Comparison of ENCODE assay signal across 9 cellular contexts in genomic region chr14:53932966-53933365, GRCh38. TPM values are rescaled to one million over a fixed set of nuclear protein-coding genes. Genes with fewer than 3 reads are reported as not detected.
"Had no signal": no experiment of that assay in that cellular context is flagged by ENCODE, and none has a peak within 500 bp of the region (broad histone marks: within the 10 kb centered on the region; RNA-seq: fewer than 3 reads in every experiment).

No MANE protein-coding gene starts in this region.

- H3K9me3 Mint-ChIP-seq: H9, HFFc6 had no signal

- FAIRE-seq: H1, H54, HepG2 had no signal

- ATAC-seq: GM23338, HepG2 had no signal

- H3K27ac Mint-ChIP-seq: GM23338, H9, HFFc6, IgD-negative memory B cell had no signal

- H3K4me2 ChIP-seq: GM23338 had no signal

- H2AFZ ChIP-seq: GM23338 had no signal

- H3K36me3 Mint-ChIP-seq: IgD-negative memory B cell had no signal

- H3K4me1 Mint-ChIP-seq: IgD-negative memory B cell had no signal

- DNase-seq: H9, HCEC 1CT, HFFc6, KBM-7 had no signal

- H3K4me3 ChIP-seq: GM23338 had no signal

- H3K4me3 Mint-ChIP-seq: GM23338, H9, HFFc6, IgD-negative memory B cell had no signal

RNA-seq across cellular contexts. Expression of gene BMP4, which starts 23.7 kb away (rescaled TPM):
- polyA plus RNA-seq: IgD-negative memory B cell had no signal
